In genomic region chrX:101931494-101932248, GRCh38 we compare ENCODE assay signal across 8 cellular contexts. TPM values are rescaled to one million over a fixed set of nuclear protein-coding genes. Genes with fewer than 3 reads are reported as not detected.
DNase-seq lines count a peak whose midpoint lies in the region; ATAC-seq and TF ChIP-seq lines count a peak whose summit lies in the region.

ZMAT1 (minus strand) TSS chrX:101932027; CDS start chrX:101932008, 19 bp downstream.

- peak; percentile 50 to 93 for TF ChIP-seq EP300 in tibial nerve (IDR thresholded peaks at IDR 0.05)

- no peak within 1 kb of the TSS for H3K27ac ChIP-seq in trophoblast cell (ENCODE audit: low read depth, low read length)
- peak within 1 kb of the TSS; percentile 91 to 99 (median 98) for H3K27ac ChIP-seq in tibial nerve

- H3K79me2 ChIP-seq in trophoblast cell (ENCODE audit: control insufficient read depth, insufficient read depth, low read length, poor library complexity): no peaks in the 10 kb centered on the region

- H3K4me1 Mint-ChIP-seq in activated naive CD8-positive, alpha-beta T cell treated with anti-CD3 and anti-CD28 coated beads for 36 hours: peaks cover 9% of the 10 kb centered on the region

- peak within 1 kb of the TSS; percentile 71 for H3K4me2 ChIP-seq in trophoblast cell (ENCODE audit: low read length)

- H3K9me3 ChIP-seq in trophoblast cell (ENCODE audit: insufficient read depth, low read depth, low read length) (no peaks in the 10 kb centered on the region), tibial nerve (no peaks in the 10 kb centered on the region)

- no peak within 1 kb of the TSS for H4K91ac ChIP-seq in trophoblast cell (ENCODE audit: low read depth, low read length)

- DNase-seq in GM04504 (ENCODE audit: low read depth) (peak; percentile 65), HFF-Myc (ENCODE audit: extremely low read depth, low read depth) (peak; percentile 2), MV-4-11 (lab: John Stamatoyannopoulos, UW) (peak; percentile 92), cardiac septum (ENCODE audit: low spot score) (peak; percentile 94), trophoblast cell (peak; percentile 60 to 69), tibial nerve (ENCODE audit: low spot score in 2 of 2) (peak; percentile 89 to 95)
- DNase-seq in activated naive CD8-positive, alpha-beta T cell treated with anti-CD3 and anti-CD28 coated beads for 36 hours: peak; percentile 82

- H3K4ac ChIP-seq in trophoblast cell (ENCODE audit: low read depth, low read length): no peak within 1 kb of the TSS

- no peaks in the 10 kb centered on the region for H3K27me3 ChIP-seq in trophoblast cell (ENCODE audit: insufficient read depth, low read length)
- peaks cover 0 to 3% of the 10 kb centered on the region in 2 donors for H3K27me3 ChIP-seq in tibial nerve

- no peak within 1 kb of the TSS for H3K23ac ChIP-seq in trophoblast cell (ENCODE audit: low read length)

- H3K27ac Mint-ChIP-seq in activated naive CD8-positive, alpha-beta T cell treated with anti-CD3 and anti-CD28 coated beads for 36 hours: peak within 1 kb of the TSS; percentile 91

- H3K14ac ChIP-seq in trophoblast cell (ENCODE audit: low read length): no peak within 1 kb of the TSS

- H3K36me3 ChIP-seq in trophoblast cell (ENCODE audit: control insufficient read depth in 1 of 2, insufficient read depth in 2 of 2, low read length in 2 of 2): no peaks in the 10 kb centered on the region
- H3K36me3 ChIP-seq in tibial nerve: no peaks in the 10 kb centered on the region

- H3K9me3 Mint-ChIP-seq in activated naive CD8-positive, alpha-beta T cell treated with anti-CD3 and anti-CD28 coated beads for 36 hours: peaks cover 2% of the 10 kb centered on the region

- no peak within 1 kb of the TSS for H2AK5ac ChIP-seq in trophoblast cell (ENCODE audit: low read length)

- peak within 1 kb of the TSS; percentile 35 for H4K8ac ChIP-seq in trophoblast cell (ENCODE audit: low read depth, low read length)

- no peak within 1 kb of the TSS for H2AFZ ChIP-seq in trophoblast cell (ENCODE audit: insufficient read depth, low read length, poor library complexity)

- H3K4me1 ChIP-seq in trophoblast cell (ENCODE audit: control insufficient read depth in 1 of 2, insufficient read depth in 2 of 2, low read length in 2 of 2) (no peaks in the 10 kb centered on the region), tibial nerve (peaks cover 0 to 6% (median 0%) of the 10 kb centered on the region in 4 donors)

- no peak within 1 kb of the TSS for H2BK12ac ChIP-seq in trophoblast cell (ENCODE audit: low read length)

- H3K4me3 ChIP-seq in HFF-Myc (replicated peaks; ENCODE audit: low read depth, low read length) (peak within 1 kb of the TSS; percentile 24), trophoblast cell (ENCODE audit: low read depth, low read length) (peak within 1 kb of the TSS; percentile 71), tibial nerve (peak within 1 kb of the TSS; percentile 34 to 86 (median 80))

- no CpG with 5 or more reads among the region's 74 CpGs for WGBS in trophoblast cell (ENCODE audit: extremely low coverage, insufficient coverage, insufficient read length)
- WGBS in tibial nerve, 2 donors: 1 to 52% methylated on average over 50 to 73 of the region's 74 CpGs

- peak within 1 kb of the TSS; percentile 7 for H4K12ac ChIP-seq in trophoblast cell (ENCODE audit: low read depth, low read length)

- H3K9ac ChIP-seq in trophoblast cell (ENCODE audit: low read length): no peak within 1 kb of the TSS

- no peak within 1 kb of the TSS for H3K18ac ChIP-seq in trophoblast cell (ENCODE audit: low read length)

- peak; percentile 89 for ATAC-seq in SK-N-SH treated with all-trans-retinoic acid at 6 μM for 48 hours

- H3K4me3 Mint-ChIP-seq in activated naive CD8-positive, alpha-beta T cell treated with anti-CD3 and anti-CD28 coated beads for 36 hours: peak within 1 kb of the TSS; percentile 83

- H3K36me3 Mint-ChIP-seq in activated naive CD8-positive, alpha-beta T cell treated with anti-CD3 and anti-CD28 coated beads for 36 hours: peaks cover 3% of the 10 kb centered on the region

- no peaks in the 10 kb centered on the region for H3K79me1 ChIP-seq in trophoblast cell (ENCODE audit: low read length)

- no peak within 1 kb of the TSS for H2BK5ac ChIP-seq in trophoblast cell (ENCODE audit: low read depth, low read length, poor library complexity)

- no peaks in the 10 kb centered on the region for H3K27me3 Mint-ChIP-seq in activated naive CD8-positive, alpha-beta T cell treated with anti-CD3 and anti-CD28 coated beads for 36 hours

- H2BK120ac ChIP-seq in trophoblast cell (ENCODE audit: insufficient read depth, low read length, poor library complexity): no peak within 1 kb of the TSS

- TF ChIP-seq POLR2A in tibial nerve (IDR thresholded peaks at IDR 0.05): peak; percentile 77 to 87

- TF ChIP-seq CTCF in HFF-Myc (IDR thresholded peaks at IDR 0.05; ENCODE audit: low read depth, low read length, missing control alignments): no peak
- TF ChIP-seq CTCF in tibial nerve (IDR thresholded peaks at IDR 0.05): peak in 2 of 5 experiments; percentile 28 to 41

- intact Hi-C loops in cardiac septum (cut with DNase I): no loop called here

TF ChIP-seq in SK-N-SH treated with all-trans-retinoic acid at 6 μM for 48 hours, 23 proteins besides CTCF, POLR2A, EP300 and RAD21 (continues in another document):
- TF ChIP-seq ESRRG (CRISPR knock-in tag; IDR thresholded peaks at IDR 0.05) (no peak), ZNF8 (CRISPR knock-in tag; IDR thresholded peaks at IDR 0.05) (no peak), RARB (CRISPR knock-in tag; IDR thresholded peaks at IDR 0.05) (no peak), BACH2 (CRISPR knock-in tag; IDR thresholded peaks at IDR 0.05; ENCODE audit: borderline replicate concordance) (no peak), TSHZ2 (CRISPR knock-in tag; IDR thresholded peaks at IDR 0.05) (no peak), ARNTL (CRISPR knock-in tag; IDR thresholded peaks at IDR 0.05; ENCODE audit: borderline replicate concordance, low read depth) (no peak), PPARA (CRISPR knock-in tag; IDR thresholded peaks at IDR 0.05; ENCODE audit: borderline replicate concordance) (no peak), ZFP3 (CRISPR knock-in tag; IDR thresholded peaks at IDR 0.05) (no peak), TCF4 (CRISPR knock-in tag; IDR thresholded peaks at IDR 0.05; ENCODE audit: borderline replicate concordance) (no peak), ZNF565 (CRISPR knock-in tag; conservative IDR thresholded peaks at IDR 0.05; ENCODE audit: low read depth) (no peak), ZC3H10 (CRISPR knock-in tag; IDR thresholded peaks at IDR 0.05) (no peak), CREB5 (CRISPR knock-in tag; IDR thresholded peaks at IDR 0.05; ENCODE audit: low read depth) (no peak), SNAI2 (CRISPR knock-in tag; IDR thresholded peaks at IDR 0.05) (no peak), ISL1 (CRISPR knock-in tag; IDR thresholded peaks at IDR 0.05) (no peak), OSR1 (CRISPR knock-in tag; IDR thresholded peaks at IDR 0.05) (no peak), GLIS3 (CRISPR knock-in tag; IDR thresholded peaks at IDR 0.05) (no peak), CSDC2 (CRISPR knock-in tag; IDR thresholded peaks at IDR 0.05) (no peak), TOX (CRISPR knock-in tag; IDR thresholded peaks at IDR 0.05; ENCODE audit: borderline replicate concordance) (no peak)

RNA-seq across cellular contexts. Expression of gene ZMAT1, which starts in this region (rescaled TPM):
- total RNA-seq in activated naive CD8-positive, alpha-beta T cell treated with anti-CD3 and anti-CD28 coated beads for 36 hours: 1 to 10 TPM; 2.3 to 2.7 TPM
- total RNA-seq in cardiac septum (7.5 TPM), tibial nerve (10 to 100 TPM; 26.7 to 34.5 (median 32.9) TPM)
- 0.23 and 0.25 TPM in 2 replicates for polyA plus RNA-seq in trophoblast cell (2013)

Comparison
In these comparisons a context has a peak if more than half of its experiments do, and no peak if none do; other contexts are left out.
1. DNase-seq: peak in every context shown above with its lines; median percentile 94 in cardiac septum; 92 in MV-4-11; 92 in tibial nerve; 82 in activated naive CD8-positive, alpha-beta T cell treated with anti-CD3 and anti-CD28 coated beads for 36 hours; 65 in GM04504; 64 in trophoblast cell; 2 in HFF-Myc.
2. H3K4me3 ChIP-seq: peak in every context shown above with its lines; median percentile 80 in tibial nerve; 71 in trophoblast cell; 24 in HFF-Myc.